In genomic region chr7:127996253-127997071, GRCh38 we compare ENCODE assay signal across 1 cellular context.
TF ChIP-seq lines count a peak whose summit lies in the region.

No MANE protein-coding gene starts in this region.

TF ChIP-seq in GM23338, 12 proteins besides CTCF, POLR2A, EP300 and RAD21 (continued from another document):
- TF ChIP-seq REST (IDR thresholded peaks at IDR 0.05; ENCODE audit: unreplicated experiment) (no peak), JUNB (IDR thresholded peaks at IDR 0.05; ENCODE audit: unreplicated experiment) (no peak), ETS1 (IDR thresholded peaks at IDR 0.05) (no peak), POLR2AphosphoS5 (IDR thresholded peaks at IDR 0.05; ENCODE audit: low read depth) (no peak)
